8 cellular contexts compared by ENCODE assay signal in genomic region chr16:84511180-84511800, GRCh38. TPM values are rescaled to one million over a fixed set of nuclear protein-coding genes. Genes with fewer than 3 reads are reported as not detected.
DNase-seq lines count a peak whose midpoint lies in the region; ATAC-seq and TF ChIP-seq lines count a peak whose summit lies in the region.

No MANE protein-coding gene starts in this region.

- peak overlapping the region; percentile 59 for H3K9ac ChIP-seq in NT2/D1 (ENCODE audit: insufficient read length, low read depth)

- no peaks in the 10 kb centered on the region for H3K27me3 ChIP-seq in NT2/D1 (ENCODE audit: insufficient read depth, insufficient read length)

- peak; percentile 98 for TF ChIP-seq CTCF in endothelial cell (IDR thresholded peaks at IDR 0.05; ENCODE audit: unreplicated experiment)

- peaks cover 3% of the 10 kb centered on the region for H3K27me3 Mint-ChIP-seq in endothelial cell (ENCODE audit: unreplicated experiment)

- peak; percentile 42 for DNase-seq in COLO829 (ENCODE audit: low spot score)
- peak; percentile 88 for DNase-seq in HuH-7 (ENCODE audit: low spot score)
- DNase-seq in NT2/D1 (ENCODE audit: low read depth, low spot score): peak; percentile 72
- peak; percentile 58 for DNase-seq in activated CD8-positive, alpha-beta memory T cell treated with anti-CD3 and anti-CD28 coated beads, Interleukin-2, amount 50 U/mL, for 1 hour (ENCODE audit: extremely low read depth)
- DNase-seq in endothelial cell (ENCODE audit: low spot score): peak; percentile 84
- peak; percentile 94 for DNase-seq in mesenteric fat pad (ENCODE audit: low spot score)
- DNase-seq in stimulated activated CD8-positive, alpha-beta memory T cell treated with anti-CD3 and anti-CD28 coated beads, Interleukin-2, amount 100 ng/mL, for 1 hour (ENCODE audit: low read depth in 2 of 2): peak; percentile 67 to 70

- ATAC-seq in GM21447 (IDR thresholded peaks at IDR 0.05; ENCODE audit: unreplicated experiment): no peak

- H3K27ac Mint-ChIP-seq in endothelial cell (ENCODE audit: unreplicated experiment): peak overlapping the region; percentile 30

- H3K36me3 ChIP-seq in NT2/D1 (ENCODE audit: insufficient read depth, insufficient read length, low read length): no peaks in the 10 kb centered on the region

- no peaks in the 10 kb centered on the region for H3K36me3 Mint-ChIP-seq in endothelial cell (ENCODE audit: low read depth, unreplicated experiment)

- no peak overlapping the region for H3K4me3 Mint-ChIP-seq in endothelial cell (ENCODE audit: unreplicated experiment)

- no peaks in the 10 kb centered on the region for H3K9me3 Mint-ChIP-seq in endothelial cell (ENCODE audit: unreplicated experiment)

- no peaks in the 10 kb centered on the region for H3K9me3 ChIP-seq in NT2/D1 (ENCODE audit: insufficient read depth, low read length)

- no peak overlapping the region for H3K4me3 ChIP-seq in NT2/D1 (ENCODE audit: insufficient read length, low read depth)

- peaks cover 17% of the 10 kb centered on the region for H3K4me1 ChIP-seq in NT2/D1 (ENCODE audit: insufficient read depth, insufficient read length)

- H3K4me1 Mint-ChIP-seq in endothelial cell (ENCODE audit: unreplicated experiment): peaks cover 4% of the 10 kb centered on the region

RNA-seq across cellular contexts. Expression of gene MEAK7, which starts 6.8 kb away (rescaled TPM):
- total RNA-seq in endothelial cell (ENCODE audit: unreplicated experiment): 34.2 TPM
- 11.5 TPM for total RNA-seq in mesenteric fat pad

Comparison
In these comparisons a context has a peak if more than half of its experiments do, and no peak if none do; other contexts are left out.
1. DNase-seq: peak in every context shown above with its lines; median percentile 94 in mesenteric fat pad; 88 in HuH-7; 84 in endothelial cell; 72 in NT2/D1; 68 in stimulated activated CD8-positive, alpha-beta memory T cell treated with anti-CD3 and anti-CD28 coated beads, Interleukin-2, amount 100 ng/mL, for 1 hour; 58 in activated CD8-positive, alpha-beta memory T cell treated with anti-CD3 and anti-CD28 coated beads, Interleukin-2, amount 50 U/mL, for 1 hour; 42 in COLO829.